In the genomic region with DNA sequence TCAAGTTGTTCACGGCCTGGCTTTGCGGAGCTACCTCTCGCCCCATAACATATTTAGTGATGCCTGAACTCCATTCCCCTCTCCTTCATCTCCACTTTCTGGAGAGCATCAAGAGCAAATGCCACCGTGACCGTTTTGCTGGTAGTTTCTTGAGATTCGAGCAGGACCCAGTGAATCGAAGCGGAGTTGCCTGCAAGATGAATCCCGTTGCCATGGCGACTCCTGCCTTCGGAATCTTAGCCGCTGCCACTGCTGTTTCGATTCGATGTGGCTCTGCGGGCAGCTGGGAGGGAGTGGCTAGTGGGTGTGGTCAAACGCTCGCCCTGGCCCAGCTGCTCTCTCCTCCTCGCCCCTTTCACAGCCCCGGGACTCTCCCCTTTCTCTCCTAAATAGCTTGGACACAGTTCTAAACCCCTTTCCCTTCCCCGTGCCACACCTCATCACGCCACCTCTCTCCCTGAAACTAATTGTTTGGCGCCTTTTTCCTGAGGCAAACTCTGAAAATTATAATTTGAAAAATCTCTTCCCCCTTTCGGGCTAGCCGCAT, we compare ENCODE assay signal across 1 cellular context.
A peak's percentile ranks its signal among the peaks of the same experiment; 100 is the strongest.
TF ChIP-seq lines count a peak whose summit lies in the region.

No MANE protein-coding gene starts in this region.

TF ChIP-seq in H1, 55 proteins besides CTCF, POLR2A, EP300 and RAD21:
- TF ChIP-seq GTF2F1 (IDR thresholded peaks at IDR 0.05; ENCODE audit: borderline replicate concordance, low read depth, low read length) (no peak), SIN3A (conservative IDR thresholded peaks at IDR 0.05 in 1 of 2, IDR thresholded peaks at IDR 0.05 in 1 of 2; ENCODE audit: low read depth in 1 of 2, low read length in 2 of 2) (peak; percentile 69 to 81; a peak in 3 of 4 replicates), KDM5A (IDR thresholded peaks at IDR 0.05; ENCODE audit: low read length) (no peak), RNF2 (IDR thresholded peaks at IDR 0.05; ENCODE audit: borderline replicate concordance, low read depth, low read length, missing control alignments, poor library complexity, severe bottlenecking) (no peak), SP1 (IDR thresholded peaks at IDR 0.05; ENCODE audit: low read depth, low read length) (0 out of 2 replicates have a peak, but pooled peaks have one; percentile 43), ASH2L (IDR thresholded peaks at IDR 0.05; ENCODE audit: low read length) (peak; percentile 60), TAF1 (IDR thresholded peaks at IDR 0.05; ENCODE audit: low read depth, low read length) (peak; percentile 7; the same call in 1 of the 2 replicates), BCL11A (IDR thresholded peaks at IDR 0.05; ENCODE audit: low read depth in 2 of 2, low read length in 2 of 2) (no peak)
TF ChIP-seq in H1: peak in this region for 4.
